Comparison of ENCODE assay signal across 1 cellular context in the genomic region with DNA sequence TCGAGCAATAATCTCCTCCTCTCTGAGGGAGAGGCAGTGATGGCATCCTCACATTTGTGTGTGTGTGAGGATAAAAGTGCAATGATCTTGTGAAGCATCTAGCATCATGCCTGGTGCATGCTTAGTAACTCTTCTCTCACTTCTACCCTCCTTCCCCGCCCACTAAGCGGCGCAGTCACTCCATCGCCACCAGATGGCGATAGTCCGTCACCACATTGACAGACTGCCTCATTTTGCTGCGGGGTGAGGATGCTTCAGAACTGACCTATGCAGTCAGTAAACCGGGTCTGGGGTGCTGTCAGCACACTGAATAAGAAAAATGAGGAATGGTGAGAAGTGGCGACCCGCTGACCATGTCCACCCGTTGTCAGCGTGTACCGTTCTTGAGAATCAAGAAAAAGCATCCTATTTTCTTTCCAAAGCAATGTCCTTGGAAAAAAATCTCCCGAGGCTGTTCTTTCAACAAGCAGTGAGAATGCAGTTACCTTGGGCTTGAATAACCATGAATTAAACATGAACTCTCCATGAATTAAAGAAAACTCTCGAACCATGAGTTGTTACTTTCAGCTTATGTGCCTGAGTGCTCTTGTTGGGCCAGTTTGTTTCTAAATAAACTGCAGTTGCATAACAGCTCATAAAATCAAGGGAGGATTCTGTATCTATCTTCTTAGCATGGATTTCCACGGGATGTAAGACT.
TF ChIP-seq lines count a peak whose summit lies in the region.

No MANE protein-coding gene starts in this region.

TF ChIP-seq in K562, 482 proteins besides CTCF, POLR2A, EP300 and RAD21 (continued from another document and continues in another):
- TF ChIP-seq, protein P1, sequence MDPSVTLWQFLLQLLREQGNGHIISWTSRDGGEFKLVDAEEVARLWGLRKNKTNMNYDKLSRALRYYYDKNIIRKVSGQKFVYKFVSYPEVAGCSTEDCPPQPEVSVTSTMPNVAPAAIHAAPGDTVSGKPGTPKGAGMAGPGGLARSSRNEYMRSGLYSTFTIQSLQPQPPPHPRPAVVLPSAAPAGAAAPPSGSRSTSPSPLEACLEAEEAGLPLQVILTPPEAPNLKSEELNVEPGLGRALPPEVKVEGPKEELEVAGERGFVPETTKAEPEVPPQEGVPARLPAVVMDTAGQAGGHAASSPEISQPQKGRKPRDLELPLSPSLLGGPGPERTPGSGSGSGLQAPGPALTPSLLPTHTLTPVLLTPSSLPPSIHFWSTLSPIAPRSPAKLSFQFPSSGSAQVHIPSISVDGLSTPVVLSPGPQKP (CRISPR knock-in tag; IDR thresholded peaks at IDR 0.05): no peak
- TF ChIP-seq, protein P2, sequence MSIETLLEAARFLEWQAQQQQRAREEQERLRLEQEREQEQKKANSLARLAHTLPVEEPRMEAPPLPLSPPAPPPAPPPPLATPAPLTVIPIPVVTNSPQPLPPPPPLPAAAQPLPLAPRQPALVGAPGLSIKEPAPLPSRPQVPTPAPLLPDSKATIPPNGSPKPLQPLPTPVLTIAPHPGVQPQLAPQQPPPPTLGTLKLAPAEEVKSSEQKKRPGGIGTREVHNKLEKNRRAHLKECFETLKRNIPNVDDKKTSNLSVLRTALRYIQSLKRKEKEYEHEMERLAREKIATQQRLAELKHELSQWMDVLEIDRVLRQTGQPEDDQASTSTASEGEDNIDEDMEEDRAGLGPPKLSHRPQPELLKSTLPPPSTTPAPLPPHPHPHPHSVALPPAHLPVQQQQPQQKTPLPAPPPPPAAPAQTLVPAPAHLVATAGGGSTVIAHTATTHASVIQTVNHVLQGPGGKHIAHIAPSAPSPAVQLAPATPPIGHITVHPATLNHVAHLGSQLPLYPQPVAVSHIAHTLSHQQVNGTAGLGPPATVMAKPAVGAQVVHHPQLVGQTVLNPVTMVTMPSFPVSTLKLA (conservative IDR thresholded peaks at IDR 0.05): no peak
- TF ChIP-seq TRIM24 (IDR thresholded peaks at IDR 0.05) (no peak), GTF2A2 (tag; IDR thresholded peaks at IDR 0.05) (no peak), ZNF217 (CRISPR knock-in tag; IDR thresholded peaks at IDR 0.05) (no peak), SMAD3 (CRISPR knock-in tag; conservative IDR thresholded peaks at IDR 0.05) (no peak), STAT5A (IDR thresholded peaks at IDR 0.05; ENCODE audit: borderline replicate concordance, low read length) (no peak), STAG1 (CRISPR knock-in tag; IDR thresholded peaks at IDR 0.05; ENCODE audit: borderline replicate concordance) (peak; percentile 67; the same call in 1 of the 2 replicates), ATF7 (IDR thresholded peaks at IDR 0.05) (no peak), MTA1 (IDR thresholded peaks at IDR 0.05; ENCODE audit: borderline replicate concordance) (no peak), FIP1L1 (IDR thresholded peaks at IDR 0.05; ENCODE audit: low read depth, low read length, poor library complexity, severe bottlenecking) (no peak), SIX5 (IDR thresholded peaks at IDR 0.05; ENCODE audit: borderline replicate concordance in 1 of 2, insufficient read depth in 1 of 2, low read depth in 1 of 2, low read length in 2 of 2) (no peak), RCOR1 (IDR thresholded peaks at IDR 0.05; ENCODE audit: borderline replicate concordance in 1 of 2, low read depth in 2 of 2, low read length in 2 of 2) (peak in 1 of 2 experiments; percentile 91; a peak in 2 of 4 replicates), SRSF9 (IDR thresholded peaks at IDR 0.05; ENCODE audit: borderline replicate concordance, low read depth, low read length) (no peak), ZNF175 (CRISPR knock-in tag; IDR thresholded peaks at IDR 0.05; ENCODE audit: low read depth) (no peak), KLF13 (tag; IDR thresholded peaks at IDR 0.05; ENCODE audit: borderline replicate concordance, low read depth) (no peak), JUND (IDR thresholded peaks at IDR 0.05; ENCODE audit: borderline replicate concordance, low read depth, low read length) (0 out of 2 replicates have a peak, but pooled peaks have one; percentile 23), JUND (tag; IDR thresholded peaks at IDR 0.05; ENCODE audit: borderline replicate concordance, low read depth, low read length) (no peak), ZNF79 (CRISPR knock-in tag; IDR thresholded peaks at IDR 0.05; ENCODE audit: low read depth) (no peak), SREBF2 (CRISPR knock-in tag; IDR thresholded peaks at IDR 0.05) (no peak), BRD9 (IDR thresholded peaks at IDR 0.05; ENCODE audit: low read depth, partially characterized antibody) (no peak), ARID2 (IDR thresholded peaks at IDR 0.05) (no peak), CAMTA2 (CRISPR knock-in tag; conservative IDR thresholded peaks at IDR 0.05) (no peak), WHSC1 (IDR thresholded peaks at IDR 0.05; ENCODE audit: low read length) (no peak), HDAC6 (IDR thresholded peaks at IDR 0.05; ENCODE audit: low read depth, low read length) (no peak), POLR2H (tag; IDR thresholded peaks at IDR 0.05; ENCODE audit: low read depth) (no peak), TCF3 (CRISPR knock-in tag; IDR thresholded peaks at IDR 0.05) (no peak), GABPB1 (CRISPR knock-in tag; IDR thresholded peaks at IDR 0.05) (no peak), ZNF766 (CRISPR knock-in tag; conservative IDR thresholded peaks at IDR 0.05) (no peak), ZNF140 (CRISPR knock-in tag; IDR thresholded peaks at IDR 0.05) (no peak), TBL1XR1 (IDR thresholded peaks at IDR 0.05; ENCODE audit: low read length in 2 of 2) (no peak), NFE2 (IDR thresholded peaks at IDR 0.05; ENCODE audit: low read depth) (no peak), TFAM (CRISPR knock-in tag; conservative IDR thresholded peaks at IDR 0.05) (no peak), EGR1 (conservative IDR thresholded peaks at IDR 0.05) (peak; percentile 35; the same call in 1 of the 2 replicates), MEIS2 (IDR thresholded peaks at IDR 0.05; ENCODE audit: partially characterized antibody) (no peak), BHLHE40 (IDR thresholded peaks at IDR 0.05; ENCODE audit: low read length) (0 out of 2 replicates have a peak, but pooled peaks have one; percentile 18), SREBF1 (IDR thresholded peaks at IDR 0.05; ENCODE audit: borderline replicate concordance, low read depth, low read length) (no peak), NR2C2 (CRISPR knock-in tag; IDR thresholded peaks at IDR 0.05) (0 out of 2 replicates have a peak, but pooled peaks have one; percentile 15), NR2C2 (tag; IDR thresholded peaks at IDR 0.05) (no peak), ZBTB8A (IDR thresholded peaks at IDR 0.05; ENCODE audit: partially characterized antibody) (no peak), CEBPG (CRISPR knock-in tag; IDR thresholded peaks at IDR 0.05) (no peak), CEBPG (tag; conservative IDR thresholded peaks at IDR 0.05 in 1 of 2, IDR thresholded peaks at IDR 0.05 in 1 of 2) (no peak), ELF4 (CRISPR knock-in tag; IDR thresholded peaks at IDR 0.05) (no peak), ZBTB1 (CRISPR knock-in tag; IDR thresholded peaks at IDR 0.05; ENCODE audit: borderline replicate concordance, low read depth) (no peak), ESRRA (IDR thresholded peaks at IDR 0.05; ENCODE audit: borderline replicate concordance, low read depth) (no peak)
- TF ChIP-seq, protein P3, sequence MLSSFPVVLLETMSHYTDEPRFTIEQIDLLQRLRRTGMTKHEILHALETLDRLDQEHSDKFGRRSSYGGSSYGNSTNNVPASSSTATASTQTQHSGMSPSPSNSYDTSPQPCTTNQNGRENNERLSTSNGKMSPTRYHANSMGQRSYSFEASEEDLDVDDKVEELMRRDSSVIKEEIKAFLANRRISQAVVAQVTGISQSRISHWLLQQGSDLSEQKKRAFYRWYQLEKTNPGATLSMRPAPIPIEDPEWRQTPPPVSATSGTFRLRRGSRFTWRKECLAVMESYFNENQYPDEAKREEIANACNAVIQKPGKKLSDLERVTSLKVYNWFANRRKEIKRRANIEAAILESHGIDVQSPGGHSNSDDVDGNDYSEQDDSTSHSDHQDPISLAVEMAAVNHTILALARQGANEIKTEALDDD (IDR thresholded peaks at IDR 0.05): no peak
- TF ChIP-seq, protein P4, sequence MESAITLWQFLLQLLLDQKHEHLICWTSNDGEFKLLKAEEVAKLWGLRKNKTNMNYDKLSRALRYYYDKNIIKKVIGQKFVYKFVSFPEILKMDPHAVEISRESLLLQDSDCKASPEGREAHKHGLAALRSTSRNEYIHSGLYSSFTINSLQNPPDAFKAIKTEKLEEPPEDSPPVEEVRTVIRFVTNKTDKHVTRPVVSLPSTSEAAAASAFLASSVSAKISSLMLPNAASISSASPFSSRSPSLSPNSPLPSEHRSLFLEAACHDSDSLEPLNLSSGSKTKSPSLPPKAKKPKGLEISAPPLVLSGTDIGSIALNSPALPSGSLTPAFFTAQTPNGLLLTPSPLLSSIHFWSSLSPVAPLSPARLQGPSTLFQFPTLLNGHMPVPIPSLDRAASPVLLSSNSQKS (CRISPR knock-in tag; IDR thresholded peaks at IDR 0.05): no peak
- TF ChIP-seq, protein P5, sequence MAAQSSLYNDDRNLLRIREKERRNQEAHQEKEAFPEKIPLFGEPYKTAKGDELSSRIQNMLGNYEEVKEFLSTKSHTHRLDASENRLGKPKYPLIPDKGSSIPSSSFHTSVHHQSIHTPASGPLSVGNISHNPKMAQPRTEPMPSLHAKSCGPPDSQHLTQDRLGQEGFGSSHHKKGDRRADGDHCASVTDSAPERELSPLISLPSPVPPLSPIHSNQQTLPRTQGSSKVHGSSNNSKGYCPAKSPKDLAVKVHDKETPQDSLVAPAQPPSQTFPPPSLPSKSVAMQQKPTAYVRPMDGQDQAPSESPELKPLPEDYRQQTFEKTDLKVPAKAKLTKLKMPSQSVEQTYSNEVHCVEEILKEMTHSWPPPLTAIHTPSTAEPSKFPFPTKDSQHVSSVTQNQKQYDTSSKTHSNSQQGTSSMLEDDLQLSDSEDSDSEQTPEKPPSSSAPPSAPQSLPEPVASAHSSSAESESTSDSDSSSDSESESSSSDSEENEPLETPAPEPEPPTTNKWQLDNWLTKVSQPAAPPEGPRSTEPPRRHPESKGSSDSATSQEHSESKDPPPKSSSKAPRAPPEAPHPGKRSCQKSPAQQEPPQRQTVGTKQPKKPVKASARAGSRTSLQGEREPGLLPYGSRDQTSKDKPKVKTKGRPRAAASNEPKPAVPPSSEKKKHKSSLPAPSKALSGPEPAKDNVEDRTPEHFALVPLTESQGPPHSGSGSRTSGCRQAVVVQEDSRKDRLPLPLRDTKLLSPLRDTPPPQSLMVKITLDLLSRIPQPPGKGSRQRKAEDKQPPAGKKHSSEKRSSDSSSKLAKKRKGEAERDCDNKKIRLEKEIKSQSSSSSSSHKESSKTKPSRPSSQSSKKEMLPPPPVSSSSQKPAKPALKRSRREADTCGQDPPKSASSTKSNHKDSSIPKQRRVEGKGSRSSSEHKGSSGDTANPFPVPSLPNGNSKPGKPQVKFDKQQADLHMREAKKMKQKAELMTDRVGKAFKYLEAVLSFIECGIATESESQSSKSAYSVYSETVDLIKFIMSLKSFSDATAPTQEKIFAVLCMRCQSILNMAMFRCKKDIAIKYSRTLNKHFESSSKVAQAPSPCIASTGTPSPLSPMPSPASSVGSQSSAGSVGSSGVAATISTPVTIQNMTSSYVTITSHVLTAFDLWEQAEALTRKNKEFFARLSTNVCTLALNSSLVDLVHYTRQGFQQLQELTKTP (IDR thresholded peaks at IDR 0.05; ENCODE audit: low read depth in 1 of 2, partially characterized antibody in 2 of 2): no peak
- TF ChIP-seq, protein P6, sequence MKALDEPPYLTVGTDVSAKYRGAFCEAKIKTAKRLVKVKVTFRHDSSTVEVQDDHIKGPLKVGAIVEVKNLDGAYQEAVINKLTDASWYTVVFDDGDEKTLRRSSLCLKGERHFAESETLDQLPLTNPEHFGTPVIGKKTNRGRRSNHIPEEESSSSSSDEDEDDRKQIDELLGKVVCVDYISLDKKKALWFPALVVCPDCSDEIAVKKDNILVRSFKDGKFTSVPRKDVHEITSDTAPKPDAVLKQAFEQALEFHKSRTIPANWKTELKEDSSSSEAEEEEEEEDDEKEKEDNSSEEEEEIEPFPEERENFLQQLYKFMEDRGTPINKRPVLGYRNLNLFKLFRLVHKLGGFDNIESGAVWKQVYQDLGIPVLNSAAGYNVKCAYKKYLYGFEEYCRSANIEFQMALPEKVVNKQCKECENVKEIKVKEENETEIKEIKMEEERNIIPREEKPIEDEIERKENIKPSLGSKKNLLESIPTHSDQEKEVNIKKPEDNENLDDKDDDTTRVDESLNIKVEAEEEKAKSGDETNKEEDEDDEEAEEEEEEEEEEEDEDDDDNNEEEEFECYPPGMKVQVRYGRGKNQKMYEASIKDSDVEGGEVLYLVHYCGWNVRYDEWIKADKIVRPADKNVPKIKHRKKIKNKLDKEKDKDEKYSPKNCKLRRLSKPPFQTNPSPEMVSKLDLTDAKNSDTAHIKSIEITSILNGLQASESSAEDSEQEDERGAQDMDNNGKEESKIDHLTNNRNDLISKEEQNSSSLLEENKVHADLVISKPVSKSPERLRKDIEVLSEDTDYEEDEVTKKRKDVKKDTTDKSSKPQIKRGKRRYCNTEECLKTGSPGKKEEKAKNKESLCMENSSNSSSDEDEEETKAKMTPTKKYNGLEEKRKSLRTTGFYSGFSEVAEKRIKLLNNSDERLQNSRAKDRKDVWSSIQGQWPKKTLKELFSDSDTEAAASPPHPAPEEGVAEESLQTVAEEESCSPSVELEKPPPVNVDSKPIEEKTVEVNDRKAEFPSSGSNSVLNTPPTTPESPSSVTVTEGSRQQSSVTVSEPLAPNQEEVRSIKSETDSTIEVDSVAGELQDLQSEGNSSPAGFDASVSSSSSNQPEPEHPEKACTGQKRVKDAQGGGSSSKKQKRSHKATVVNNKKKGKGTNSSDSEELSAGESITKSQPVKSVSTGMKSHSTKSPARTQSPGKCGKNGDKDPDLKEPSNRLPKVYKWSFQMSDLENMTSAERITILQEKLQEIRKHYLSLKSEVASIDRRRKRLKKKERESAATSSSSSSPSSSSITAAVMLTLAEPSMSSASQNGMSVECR (CRISPR knock-in tag; IDR thresholded peaks at IDR 0.05): no peak
- TF ChIP-seq, protein P7, sequence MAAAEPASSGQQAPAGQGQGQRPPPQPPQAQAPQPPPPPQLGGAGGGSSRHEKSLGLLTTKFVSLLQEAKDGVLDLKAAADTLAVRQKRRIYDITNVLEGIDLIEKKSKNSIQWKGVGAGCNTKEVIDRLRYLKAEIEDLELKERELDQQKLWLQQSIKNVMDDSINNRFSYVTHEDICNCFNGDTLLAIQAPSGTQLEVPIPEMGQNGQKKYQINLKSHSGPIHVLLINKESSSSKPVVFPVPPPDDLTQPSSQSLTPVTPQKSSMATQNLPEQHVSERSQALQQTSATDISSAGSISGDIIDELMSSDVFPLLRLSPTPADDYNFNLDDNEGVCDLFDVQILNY (CRISPR knock-in tag; IDR thresholded peaks at IDR 0.05): 0 out of 2 replicates have a peak, but pooled peaks have one; percentile 29
- TF ChIP-seq, protein P8, sequence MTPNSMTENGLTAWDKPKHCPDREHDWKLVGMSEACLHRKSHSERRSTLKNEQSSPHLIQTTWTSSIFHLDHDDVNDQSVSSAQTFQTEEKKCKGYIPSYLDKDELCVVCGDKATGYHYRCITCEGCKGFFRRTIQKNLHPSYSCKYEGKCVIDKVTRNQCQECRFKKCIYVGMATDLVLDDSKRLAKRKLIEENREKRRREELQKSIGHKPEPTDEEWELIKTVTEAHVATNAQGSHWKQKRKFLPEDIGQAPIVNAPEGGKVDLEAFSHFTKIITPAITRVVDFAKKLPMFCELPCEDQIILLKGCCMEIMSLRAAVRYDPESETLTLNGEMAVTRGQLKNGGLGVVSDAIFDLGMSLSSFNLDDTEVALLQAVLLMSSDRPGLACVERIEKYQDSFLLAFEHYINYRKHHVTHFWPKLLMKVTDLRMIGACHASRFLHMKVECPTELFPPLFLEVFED (CRISPR knock-in tag; conservative IDR thresholded peaks at IDR 0.05): no peak
